Comparison of ENCODE assay signal across 3 cellular contexts in the genomic region with DNA sequence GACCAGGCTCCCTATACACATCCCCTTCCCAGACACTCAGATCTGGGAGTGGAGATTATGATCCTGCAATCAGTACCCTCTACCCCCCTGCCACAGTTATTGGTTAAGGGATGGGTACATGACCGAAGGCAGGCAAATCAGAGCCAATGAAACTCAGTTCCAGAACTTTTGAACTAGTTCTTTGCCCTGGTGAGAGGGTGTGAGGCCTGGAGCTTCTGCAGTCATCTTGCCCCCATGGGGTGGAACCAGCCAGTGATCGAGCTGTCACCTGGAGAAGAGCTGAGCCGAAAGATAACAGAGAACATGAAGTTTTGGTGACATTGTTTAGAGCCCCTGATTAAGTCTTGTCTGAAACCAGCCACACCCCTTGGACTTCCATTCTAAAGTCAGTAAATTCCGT.
TF ChIP-seq lines count a peak whose summit lies in the region.

No MANE protein-coding gene starts in this region.

TF ChIP-seq in SK-N-SH, 30 proteins besides CTCF, POLR2A, EP300 and RAD21:
- TF ChIP-seq NRF1 (IDR thresholded peaks at IDR 0.05; ENCODE audit: low read depth, low read length) (no peak), GABPA (IDR thresholded peaks at IDR 0.05; ENCODE audit: low read depth) (no peak), RCOR1 (IDR thresholded peaks at IDR 0.05; ENCODE audit: low read length) (no peak)

TF ChIP-seq in SK-N-SH treated with all-trans-retinoic acid at 6 μM for 48 hours, 23 proteins besides CTCF, POLR2A, EP300 and RAD21:
- TF ChIP-seq, protein P1, sequence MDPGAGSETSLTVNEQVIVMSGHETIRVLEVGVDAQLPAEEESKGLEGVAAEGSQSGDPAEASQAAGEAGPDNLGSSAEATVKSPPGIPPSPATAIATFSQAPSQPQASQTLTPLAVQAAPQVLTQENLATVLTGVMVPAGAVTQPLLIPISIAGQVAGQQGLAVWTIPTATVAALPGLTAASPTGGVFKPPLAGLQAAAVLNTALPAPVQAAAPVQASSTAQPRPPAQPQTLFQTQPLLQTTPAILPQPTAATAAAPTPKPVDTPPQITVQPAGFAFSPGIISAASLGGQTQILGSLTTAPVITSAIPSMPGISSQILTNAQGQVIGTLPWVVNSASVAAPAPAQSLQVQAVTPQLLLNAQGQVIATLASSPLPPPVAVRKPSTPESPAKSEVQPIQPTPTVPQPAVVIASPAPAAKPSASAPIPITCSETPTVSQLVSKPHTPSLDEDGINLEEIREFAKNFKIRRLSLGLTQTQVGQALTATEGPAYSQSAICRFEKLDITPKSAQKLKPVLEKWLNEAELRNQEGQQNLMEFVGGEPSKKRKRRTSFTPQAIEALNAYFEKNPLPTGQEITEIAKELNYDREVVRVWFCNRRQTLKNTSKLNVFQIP (CRISPR knock-in tag; IDR thresholded peaks at IDR 0.05; ENCODE audit: borderline replicate concordance, low read depth), result no peak
- TF ChIP-seq ZFP3 (CRISPR knock-in tag; IDR thresholded peaks at IDR 0.05) (no peak), CSDC2 (CRISPR knock-in tag; IDR thresholded peaks at IDR 0.05) (no peak), OSR1 (CRISPR knock-in tag; IDR thresholded peaks at IDR 0.05) (no peak), ZNF565 (CRISPR knock-in tag; conservative IDR thresholded peaks at IDR 0.05; ENCODE audit: low read depth) (no peak), CSRNP3 (CRISPR knock-in tag; IDR thresholded peaks at IDR 0.05) (no peak), ISL1 (CRISPR knock-in tag; IDR thresholded peaks at IDR 0.05) (no peak), ARNTL (CRISPR knock-in tag; IDR thresholded peaks at IDR 0.05; ENCODE audit: borderline replicate concordance, low read depth) (no peak), ZC3H10 (CRISPR knock-in tag; IDR thresholded peaks at IDR 0.05) (no peak)
- TF ChIP-seq, protein P2, sequence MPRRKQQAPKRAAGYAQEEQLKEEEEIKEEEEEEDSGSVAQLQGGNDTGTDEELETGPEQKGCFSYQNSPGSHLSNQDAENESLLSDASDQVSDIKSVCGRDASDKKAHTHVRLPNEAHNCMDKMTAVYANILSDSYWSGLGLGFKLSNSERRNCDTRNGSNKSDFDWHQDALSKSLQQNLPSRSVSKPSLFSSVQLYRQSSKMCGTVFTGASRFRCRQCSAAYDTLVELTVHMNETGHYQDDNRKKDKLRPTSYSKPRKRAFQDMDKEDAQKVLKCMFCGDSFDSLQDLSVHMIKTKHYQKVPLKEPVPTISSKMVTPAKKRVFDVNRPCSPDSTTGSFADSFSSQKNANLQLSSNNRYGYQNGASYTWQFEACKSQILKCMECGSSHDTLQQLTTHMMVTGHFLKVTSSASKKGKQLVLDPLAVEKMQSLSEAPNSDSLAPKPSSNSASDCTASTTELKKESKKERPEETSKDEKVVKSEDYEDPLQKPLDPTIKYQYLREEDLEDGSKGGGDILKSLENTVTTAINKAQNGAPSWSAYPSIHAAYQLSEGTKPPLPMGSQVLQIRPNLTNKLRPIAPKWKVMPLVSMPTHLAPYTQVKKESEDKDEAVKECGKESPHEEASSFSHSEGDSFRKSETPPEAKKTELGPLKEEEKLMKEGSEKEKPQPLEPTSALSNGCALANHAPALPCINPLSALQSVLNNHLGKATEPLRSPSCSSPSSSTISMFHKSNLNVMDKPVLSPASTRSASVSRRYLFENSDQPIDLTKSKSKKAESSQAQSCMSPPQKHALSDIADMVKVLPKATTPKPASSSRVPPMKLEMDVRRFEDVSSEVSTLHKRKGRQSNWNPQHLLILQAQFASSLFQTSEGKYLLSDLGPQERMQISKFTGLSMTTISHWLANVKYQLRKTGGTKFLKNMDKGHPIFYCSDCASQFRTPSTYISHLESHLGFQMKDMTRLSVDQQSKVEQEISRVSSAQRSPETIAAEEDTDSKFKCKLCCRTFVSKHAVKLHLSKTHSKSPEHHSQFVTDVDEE (CRISPR knock-in tag; IDR thresholded peaks at IDR 0.05), result no peak
- TF ChIP-seq, protein P3, sequence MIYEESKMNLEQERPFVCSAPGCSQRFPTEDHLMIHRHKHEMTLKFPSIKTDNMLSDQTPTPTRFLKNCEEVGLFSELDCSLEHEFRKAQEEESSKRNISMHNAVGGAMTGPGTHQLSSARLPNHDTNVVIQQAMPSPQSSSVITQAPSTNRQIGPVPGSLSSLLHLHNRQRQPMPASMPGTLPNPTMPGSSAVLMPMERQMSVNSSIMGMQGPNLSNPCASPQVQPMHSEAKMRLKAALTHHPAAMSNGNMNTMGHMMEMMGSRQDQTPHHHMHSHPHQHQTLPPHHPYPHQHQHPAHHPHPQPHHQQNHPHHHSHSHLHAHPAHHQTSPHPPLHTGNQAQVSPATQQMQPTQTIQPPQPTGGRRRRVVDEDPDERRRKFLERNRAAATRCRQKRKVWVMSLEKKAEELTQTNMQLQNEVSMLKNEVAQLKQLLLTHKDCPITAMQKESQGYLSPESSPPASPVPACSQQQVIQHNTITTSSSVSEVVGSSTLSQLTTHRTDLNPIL (CRISPR knock-in tag; IDR thresholded peaks at IDR 0.05; ENCODE audit: low read depth), result no peak

TF ChIP-seq in endothelial cell of umbilical vein, 7 proteins besides CTCF, POLR2A, EP300 and RAD21:
- TF ChIP-seq EZH2 (IDR thresholded peaks at IDR 0.05; ENCODE audit: borderline replicate concordance, low read depth, low read length, severe bottlenecking) (no peak), POLR2AphosphoS5 (IDR thresholded peaks at IDR 0.05; ENCODE audit: insufficient read depth, low read depth, low read length) (no peak), GATA2 (IDR thresholded peaks at IDR 0.05; ENCODE audit: insufficient read depth, insufficient read length, low read depth, low read length) (no peak), FOS (IDR thresholded peaks at IDR 0.05; ENCODE audit: borderline replicate concordance, insufficient read depth, low read length) (no peak), JUN (IDR thresholded peaks at IDR 0.05; ENCODE audit: borderline replicate concordance, insufficient read depth, insufficient read length, low read depth) (no peak), MYC (IDR thresholded peaks at IDR 0.05; ENCODE audit: low read depth, low read length) (no peak)
- TF ChIP-seq, protein P4, sequence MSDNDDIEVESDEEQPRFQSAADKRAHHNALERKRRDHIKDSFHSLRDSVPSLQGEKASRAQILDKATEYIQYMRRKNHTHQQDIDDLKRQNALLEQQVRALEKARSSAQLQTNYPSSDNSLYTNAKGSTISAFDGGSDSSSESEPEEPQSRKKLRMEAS (IDR thresholded peaks at IDR 0.05; ENCODE audit: insufficient read depth, insufficient read length), result no peak
